1 cellular context compared by ENCODE assay signal in the genomic region with DNA sequence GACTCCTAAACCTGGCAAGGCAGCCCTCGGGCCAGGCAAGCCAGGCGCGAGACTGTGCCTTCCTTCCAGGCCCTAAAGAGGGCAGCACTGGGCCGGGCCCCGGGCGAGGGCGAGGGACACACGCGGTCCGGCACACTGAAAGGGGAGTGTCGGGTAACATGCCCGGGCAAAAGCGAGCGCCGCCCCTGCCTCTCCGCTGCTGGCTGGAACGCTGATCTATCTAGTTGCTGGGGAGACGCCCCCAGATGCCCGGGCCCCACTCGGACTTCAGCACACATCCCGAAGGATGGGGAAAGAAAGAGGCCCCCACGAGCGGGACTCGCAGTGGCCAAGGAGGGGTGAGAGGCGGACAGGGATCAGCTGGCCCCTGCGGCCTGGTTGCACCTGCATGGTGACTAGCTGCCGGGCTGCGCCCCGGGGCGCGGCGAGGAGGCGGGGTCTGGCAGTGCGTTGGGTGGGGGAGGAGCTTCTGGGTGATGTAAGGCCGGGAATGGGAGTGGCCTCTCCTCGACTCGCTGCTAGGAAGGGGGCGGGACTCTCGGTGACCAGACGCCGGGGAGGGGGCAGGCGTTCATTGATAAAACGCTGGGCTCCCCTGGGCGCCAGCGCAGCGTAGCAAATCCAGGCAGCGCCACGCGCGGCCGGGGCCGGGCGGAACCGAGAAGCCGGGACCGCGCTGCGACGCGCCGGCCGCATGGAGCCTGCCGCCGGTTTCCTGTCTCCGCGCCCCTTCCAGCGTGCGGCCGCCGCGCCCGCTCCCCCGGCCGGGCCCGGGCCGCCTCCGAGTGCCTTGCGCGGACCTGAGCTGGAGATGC.
A peak's percentile ranks its signal among the peaks of the same experiment; 100 is the strongest.
TF ChIP-seq lines count a peak whose summit lies in the region.

TSS of gene PLK3 (plus strand) at position 608 of the 815 bp plus-strand sequence. CDS start at position 695, 87 bp downstream.

TF ChIP-seq in K562, 482 proteins besides CTCF, POLR2A, EP300 and RAD21 (continued from another document and continues in another):
- TF ChIP-seq, protein P1, sequence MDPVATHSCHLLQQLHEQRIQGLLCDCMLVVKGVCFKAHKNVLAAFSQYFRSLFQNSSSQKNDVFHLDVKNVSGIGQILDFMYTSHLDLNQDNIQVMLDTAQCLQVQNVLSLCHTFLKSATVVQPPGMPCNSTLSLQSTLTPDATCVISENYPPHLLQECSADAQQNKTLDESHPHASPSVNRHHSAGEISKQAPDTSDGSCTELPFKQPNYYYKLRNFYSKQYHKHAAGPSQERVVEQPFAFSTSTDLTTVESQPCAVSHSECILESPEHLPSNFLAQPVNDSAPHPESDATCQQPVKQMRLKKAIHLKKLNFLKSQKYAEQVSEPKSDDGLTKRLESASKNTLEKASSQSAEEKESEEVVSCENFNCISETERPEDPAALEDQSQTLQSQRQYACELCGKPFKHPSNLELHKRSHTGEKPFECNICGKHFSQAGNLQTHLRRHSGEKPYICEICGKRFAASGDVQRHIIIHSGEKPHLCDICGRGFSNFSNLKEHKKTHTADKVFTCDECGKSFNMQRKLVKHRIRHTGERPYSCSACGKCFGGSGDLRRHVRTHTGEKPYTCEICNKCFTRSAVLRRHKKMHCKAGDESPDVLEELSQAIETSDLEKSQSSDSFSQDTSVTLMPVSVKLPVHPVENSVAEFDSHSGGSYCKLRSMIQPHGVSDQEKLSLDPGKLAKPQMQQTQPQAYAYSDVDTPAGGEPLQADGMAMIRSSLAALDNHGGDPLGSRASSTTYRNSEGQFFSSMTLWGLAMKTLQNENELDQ (CRISPR knock-in tag; IDR thresholded peaks at IDR 0.05; ENCODE audit: borderline replicate concordance): no peak
- TF ChIP-seq RFX7 (CRISPR knock-in tag; IDR thresholded peaks at IDR 0.05) (no peak), ZNF780A (CRISPR knock-in tag; IDR thresholded peaks at IDR 0.05) (no peak), TEAD4 (IDR thresholded peaks at IDR 0.05; ENCODE audit: low read length) (peak; percentile 33; the same call in 1 of the 2 replicates), TEAD4 (CRISPR knock-in tag; IDR thresholded peaks at IDR 0.05; ENCODE audit: borderline replicate concordance) (no peak), BRD4 (IDR thresholded peaks at IDR 0.05) (no peak), HDAC2 (IDR thresholded peaks at IDR 0.05) (peak; percentile 98), TEAD2 (tag; IDR thresholded peaks at IDR 0.05) (no peak), CHCHD3 (CRISPR knock-in tag; IDR thresholded peaks at IDR 0.05) (no peak), HCFC1 (IDR thresholded peaks at IDR 0.05; ENCODE audit: low read depth, low read length) (no peak), U2AF1 (optimal IDR thresholded peaks at IDR 0.05; ENCODE audit: low read depth, low read length) (no peak), TFAP4 (CRISPR knock-in tag; IDR thresholded peaks at IDR 0.05; ENCODE audit: borderline replicate concordance) (peak; percentile 100), SRF (CRISPR knock-in tag; IDR thresholded peaks at IDR 0.05) (peak in 1 of 2 experiments; percentile 52; a peak in 2 of 4 replicates), PURB (CRISPR knock-in tag; IDR thresholded peaks at IDR 0.05; ENCODE audit: low read depth) (no peak), CHD4 (IDR thresholded peaks at IDR 0.05; ENCODE audit: insufficient read depth, insufficient replicate concordance, low read depth, low read length, poor library complexity, severe bottlenecking) (no peak), ESRRA (IDR thresholded peaks at IDR 0.05; ENCODE audit: borderline replicate concordance, low read depth) (peak; percentile 63; the same call in 1 of the 2 replicates), SRSF7 (optimal IDR thresholded peaks at IDR 0.05; ENCODE audit: low read depth, low read length) (no peak), ARID3A (IDR thresholded peaks at IDR 0.05; ENCODE audit: borderline replicate concordance, low read depth, low read length) (no peak), NFRKB (IDR thresholded peaks at IDR 0.05; ENCODE audit: low read depth) (no peak), NFE2L1 (tag; IDR thresholded peaks at IDR 0.05; ENCODE audit: borderline replicate concordance, low read depth) (no peak), NCOA1 (IDR thresholded peaks at IDR 0.05; ENCODE audit: low read depth) (peak; percentile 64; the same call in 1 of the 2 replicates), MXI1 (IDR thresholded peaks at IDR 0.05; ENCODE audit: low read depth, low read length) (peak; percentile 87), ZNF431 (CRISPR knock-in tag; IDR thresholded peaks at IDR 0.05) (0 out of 2 replicates have a peak, but pooled peaks have one; percentile 48), NEUROD1 (IDR thresholded peaks at IDR 0.05; ENCODE audit: borderline replicate concordance, low read depth, low read length, partially characterized antibody) (no peak), MECOM (CRISPR knock-in tag; IDR thresholded peaks at IDR 0.05) (no peak), TCFL5 (CRISPR knock-in tag; conservative IDR thresholded peaks at IDR 0.05) (no peak; the same call in 1 of the 2 replicates), MAFK (IDR thresholded peaks at IDR 0.05; ENCODE audit: low read length) (no peak), ZNF165 (CRISPR knock-in tag; IDR thresholded peaks at IDR 0.05; ENCODE audit: borderline replicate concordance) (no peak), NR2F6 (CRISPR knock-in tag; IDR thresholded peaks at IDR 0.05) (no peak), MLX (CRISPR knock-in tag; conservative IDR thresholded peaks at IDR 0.05) (0 out of 4 replicates have a peak, but pooled peaks of 1 of the 2 experiments have one; percentile 65), SMARCA5 (IDR thresholded peaks at IDR 0.05) (no peak), ZNF12 (CRISPR knock-in tag; IDR thresholded peaks at IDR 0.05) (no peak), ZEB2 (IDR thresholded peaks at IDR 0.05) (0 out of 2 replicates have a peak, but pooled peaks have one; percentile 76), ARID1B (IDR thresholded peaks at IDR 0.05) (peak; percentile 68), RBM22 (IDR thresholded peaks at IDR 0.05; ENCODE audit: low read depth, low read length, poor library complexity, severe bottlenecking) (no peak), ZNF354B (CRISPR knock-in tag; IDR thresholded peaks at IDR 0.05) (no peak), TEAD1 (CRISPR knock-in tag; IDR thresholded peaks at IDR 0.05) (peak; percentile 52 to 75), KLF10 (CRISPR knock-in tag; IDR thresholded peaks at IDR 0.05) (no peak), CBX2 (IDR thresholded peaks at IDR 0.05; ENCODE audit: insufficient read depth, low read length, poor library complexity, severe bottlenecking) (no peak), ZNF707 (CRISPR knock-in tag; conservative IDR thresholded peaks at IDR 0.05) (0 out of 2 replicates have a peak, but pooled peaks have one; percentile 27), SFPQ (IDR thresholded peaks at IDR 0.05; ENCODE audit: low read depth, low read length) (no peak), RAD51 (IDR thresholded peaks at IDR 0.05; ENCODE audit: borderline replicate concordance, low read depth) (peak; percentile 61; the same call in 1 of the 2 replicates), NELFE (IDR thresholded peaks at IDR 0.05; ENCODE audit: insufficient read depth, insufficient read length) (no peak), ELF2 (CRISPR knock-in tag; IDR thresholded peaks at IDR 0.05) (no peak), STAG1 (CRISPR knock-in tag; IDR thresholded peaks at IDR 0.05; ENCODE audit: borderline replicate concordance) (peak; percentile 74), ZNF77 (CRISPR knock-in tag; IDR thresholded peaks at IDR 0.05) (no peak), NONO (IDR thresholded peaks at IDR 0.05; ENCODE audit: low read depth in 2 of 2, low read length in 1 of 2) (peak; percentile 87 to 97), MEF2A (IDR thresholded peaks at IDR 0.05; ENCODE audit: control insufficient read depth, low read depth, low read length) (no peak), JUND (IDR thresholded peaks at IDR 0.05; ENCODE audit: borderline replicate concordance, low read depth, low read length) (peak; percentile 74), JUND (tag; IDR thresholded peaks at IDR 0.05; ENCODE audit: borderline replicate concordance, low read depth, low read length) (peak; percentile 66; the same call in 1 of the 3 replicates), ZNF384 (IDR thresholded peaks at IDR 0.05; ENCODE audit: low read depth, low read length) (peak; percentile 61; the same call in 1 of the 2 replicates), CEBPB (tag; IDR thresholded peaks at IDR 0.05) (peak; percentile 74)
- TF ChIP-seq, protein P2, sequence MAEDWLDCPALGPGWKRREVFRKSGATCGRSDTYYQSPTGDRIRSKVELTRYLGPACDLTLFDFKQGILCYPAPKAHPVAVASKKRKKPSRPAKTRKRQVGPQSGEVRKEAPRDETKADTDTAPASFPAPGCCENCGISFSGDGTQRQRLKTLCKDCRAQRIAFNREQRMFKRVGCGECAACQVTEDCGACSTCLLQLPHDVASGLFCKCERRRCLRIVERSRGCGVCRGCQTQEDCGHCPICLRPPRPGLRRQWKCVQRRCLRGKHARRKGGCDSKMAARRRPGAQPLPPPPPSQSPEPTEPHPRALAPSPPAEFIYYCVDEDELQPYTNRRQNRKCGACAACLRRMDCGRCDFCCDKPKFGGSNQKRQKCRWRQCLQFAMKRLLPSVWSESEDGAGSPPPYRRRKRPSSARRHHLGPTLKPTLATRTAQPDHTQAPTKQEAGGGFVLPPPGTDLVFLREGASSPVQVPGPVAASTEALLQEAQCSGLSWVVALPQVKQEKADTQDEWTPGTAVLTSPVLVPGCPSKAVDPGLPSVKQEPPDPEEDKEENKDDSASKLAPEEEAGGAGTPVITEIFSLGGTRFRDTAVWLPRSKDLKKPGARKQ (CRISPR knock-in tag; IDR thresholded peaks at IDR 0.05): no peak
- TF ChIP-seq, protein P3, sequence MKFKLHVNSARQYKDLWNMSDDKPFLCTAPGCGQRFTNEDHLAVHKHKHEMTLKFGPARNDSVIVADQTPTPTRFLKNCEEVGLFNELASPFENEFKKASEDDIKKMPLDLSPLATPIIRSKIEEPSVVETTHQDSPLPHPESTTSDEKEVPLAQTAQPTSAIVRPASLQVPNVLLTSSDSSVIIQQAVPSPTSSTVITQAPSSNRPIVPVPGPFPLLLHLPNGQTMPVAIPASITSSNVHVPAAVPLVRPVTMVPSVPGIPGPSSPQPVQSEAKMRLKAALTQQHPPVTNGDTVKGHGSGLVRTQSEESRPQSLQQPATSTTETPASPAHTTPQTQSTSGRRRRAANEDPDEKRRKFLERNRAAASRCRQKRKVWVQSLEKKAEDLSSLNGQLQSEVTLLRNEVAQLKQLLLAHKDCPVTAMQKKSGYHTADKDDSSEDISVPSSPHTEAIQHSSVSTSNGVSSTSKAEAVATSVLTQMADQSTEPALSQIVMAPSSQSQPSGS (CRISPR knock-in tag; IDR thresholded peaks at IDR 0.05): no peak
- TF ChIP-seq, protein P4, sequence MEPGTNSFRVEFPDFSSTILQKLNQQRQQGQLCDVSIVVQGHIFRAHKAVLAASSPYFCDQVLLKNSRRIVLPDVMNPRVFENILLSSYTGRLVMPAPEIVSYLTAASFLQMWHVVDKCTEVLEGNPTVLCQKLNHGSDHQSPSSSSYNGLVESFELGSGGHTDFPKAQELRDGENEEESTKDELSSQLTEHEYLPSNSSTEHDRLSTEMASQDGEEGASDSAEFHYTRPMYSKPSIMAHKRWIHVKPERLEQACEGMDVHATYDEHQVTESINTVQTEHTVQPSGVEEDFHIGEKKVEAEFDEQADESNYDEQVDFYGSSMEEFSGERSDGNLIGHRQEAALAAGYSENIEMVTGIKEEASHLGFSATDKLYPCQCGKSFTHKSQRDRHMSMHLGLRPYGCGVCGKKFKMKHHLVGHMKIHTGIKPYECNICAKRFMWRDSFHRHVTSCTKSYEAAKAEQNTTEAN (CRISPR knock-in tag; IDR thresholded peaks at IDR 0.05): no peak
- TF ChIP-seq, protein P5, sequence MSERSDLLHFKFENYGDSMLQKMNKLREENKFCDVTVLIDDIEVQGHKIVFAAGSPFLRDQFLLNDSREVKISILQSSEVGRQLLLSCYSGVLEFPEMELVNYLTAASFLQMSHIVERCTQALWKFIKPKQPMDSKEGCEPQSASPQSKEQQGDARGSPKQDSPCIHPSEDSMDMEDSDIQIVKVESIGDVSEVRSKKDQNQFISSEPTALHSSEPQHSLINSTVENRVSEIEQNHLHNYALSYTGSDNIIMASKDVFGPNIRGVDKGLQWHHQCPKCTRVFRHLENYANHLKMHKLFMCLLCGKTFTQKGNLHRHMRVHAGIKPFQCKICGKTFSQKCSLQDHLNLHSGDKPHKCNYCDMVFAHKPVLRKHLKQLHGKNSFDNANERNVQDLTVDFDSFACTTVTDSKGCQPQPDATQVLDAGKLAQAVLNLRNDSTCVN (CRISPR knock-in tag; IDR thresholded peaks at IDR 0.05): 0 out of 2 replicates have a peak, but pooled peaks have one; percentile 78
